ENCODE assay signal across 1 cellular context in the genomic region with DNA sequence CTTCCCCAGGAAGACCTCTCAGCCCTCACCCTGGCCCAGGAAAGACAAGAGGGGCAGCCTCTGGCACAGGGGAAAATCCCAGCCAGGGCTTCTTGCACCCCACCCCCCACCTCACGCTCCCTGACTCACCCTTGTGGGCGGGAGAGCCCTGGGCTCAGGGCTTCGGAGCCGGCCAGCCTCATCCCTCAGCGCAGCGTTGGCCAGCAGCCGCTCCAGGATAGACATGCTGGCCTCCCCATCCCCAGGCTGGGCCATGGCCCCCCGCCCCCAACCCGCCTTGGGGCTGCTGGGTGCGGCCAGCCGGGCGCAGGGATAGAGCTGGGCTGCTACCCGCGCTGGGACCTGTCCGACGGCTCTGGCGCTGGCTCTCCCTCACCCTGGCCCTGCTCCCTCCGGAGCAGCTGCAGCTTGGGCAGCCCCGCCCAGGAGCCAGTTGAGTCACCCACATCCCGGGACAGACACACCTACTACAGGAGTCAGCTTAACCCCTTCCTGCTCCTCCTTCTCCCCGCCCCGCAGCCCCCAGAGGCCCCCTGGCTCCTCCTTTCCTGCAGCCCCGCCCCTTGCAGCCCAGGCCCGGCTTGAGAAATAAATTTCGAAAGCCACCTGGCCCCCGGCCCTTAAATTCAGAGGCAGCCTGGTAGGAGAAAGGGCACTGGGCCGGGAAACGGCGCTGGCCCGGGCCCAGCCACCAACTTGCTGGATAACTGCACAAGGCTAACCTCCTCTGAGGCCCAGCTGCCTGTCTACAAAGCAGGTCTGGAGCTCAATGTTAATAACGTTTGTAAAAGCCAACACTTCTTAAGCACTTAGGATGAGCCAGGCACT.
TF ChIP-seq lines count a peak whose summit lies in the region.

No MANE protein-coding gene starts in this region.

TF ChIP-seq in HepG2, 621 proteins besides CTCF, POLR2A, EP300 and RAD21 (continued from another document and continues in another):
- TF ChIP-seq, protein P1, sequence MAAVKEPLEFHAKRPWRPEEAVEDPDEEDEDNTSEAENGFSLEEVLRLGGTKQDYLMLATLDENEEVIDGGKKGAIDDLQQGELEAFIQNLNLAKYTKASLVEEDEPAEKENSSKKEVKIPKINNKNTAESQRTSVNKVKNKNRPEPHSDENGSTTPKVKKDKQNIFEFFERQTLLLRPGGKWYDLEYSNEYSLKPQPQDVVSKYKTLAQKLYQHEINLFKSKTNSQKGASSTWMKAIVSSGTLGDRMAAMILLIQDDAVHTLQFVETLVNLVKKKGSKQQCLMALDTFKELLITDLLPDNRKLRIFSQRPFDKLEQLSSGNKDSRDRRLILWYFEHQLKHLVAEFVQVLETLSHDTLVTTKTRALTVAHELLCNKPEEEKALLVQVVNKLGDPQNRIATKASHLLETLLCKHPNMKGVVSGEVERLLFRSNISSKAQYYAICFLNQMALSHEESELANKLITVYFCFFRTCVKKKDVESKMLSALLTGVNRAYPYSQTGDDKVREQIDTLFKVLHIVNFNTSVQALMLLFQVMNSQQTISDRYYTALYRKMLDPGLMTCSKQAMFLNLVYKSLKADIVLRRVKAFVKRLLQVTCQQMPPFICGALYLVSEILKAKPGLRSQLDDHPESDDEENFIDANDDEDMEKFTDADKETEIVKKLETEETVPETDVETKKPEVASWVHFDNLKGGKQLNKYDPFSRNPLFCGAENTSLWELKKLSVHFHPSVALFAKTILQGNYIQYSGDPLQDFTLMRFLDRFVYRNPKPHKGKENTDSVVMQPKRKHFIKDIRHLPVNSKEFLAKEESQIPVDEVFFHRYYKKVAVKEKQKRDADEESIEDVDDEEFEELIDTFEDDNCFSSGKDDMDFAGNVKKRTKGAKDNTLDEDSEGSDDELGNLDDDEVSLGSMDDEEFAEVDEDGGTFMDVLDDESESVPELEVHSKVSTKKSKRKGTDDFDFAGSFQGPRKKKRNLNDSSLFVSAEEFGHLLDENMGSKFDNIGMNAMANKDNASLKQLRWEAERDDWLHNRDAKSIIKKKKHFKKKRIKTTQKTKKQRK (IDR thresholded peaks at IDR 0.05; ENCODE audit: low read length) = no peak
- TF ChIP-seq PCBP2 (optimal IDR thresholded peaks at IDR 0.05; ENCODE audit: low read depth, low read length, poor library complexity, severe bottlenecking) (no peak), ZNF644 (CRISPR knock-in tag; IDR thresholded peaks at IDR 0.05; ENCODE audit: low read depth) (no peak), PRMT3 (CRISPR knock-in tag; IDR thresholded peaks at IDR 0.05; ENCODE audit: borderline replicate concordance, low read depth) (no peak), SRSF1 (optimal IDR thresholded peaks at IDR 0.05; ENCODE audit: low read depth, low read length) (no peak), CBX2 (IDR thresholded peaks at IDR 0.05; ENCODE audit: low read depth, low read length) (no peak), CBX2 (CRISPR knock-in tag; IDR thresholded peaks at IDR 0.05; ENCODE audit: low read depth) (no peak), PRPF4 (IDR thresholded peaks at IDR 0.05; ENCODE audit: low read depth, low read length, poor library complexity, severe bottlenecking) (no peak), GABPA (IDR thresholded peaks at IDR 0.05; ENCODE audit: low read depth, low read length) (no peak), GABPA (CRISPR knock-in tag; IDR thresholded peaks at IDR 0.05; ENCODE audit: low read depth) (no peak), HNRNPUL1 (IDR thresholded peaks at IDR 0.05; ENCODE audit: low read depth, low read length) (no peak), ZNF326 (CRISPR knock-in tag; IDR thresholded peaks at IDR 0.05; ENCODE audit: borderline replicate concordance) (no peak), ZNF276 (CRISPR knock-in tag; IDR thresholded peaks at IDR 0.05; ENCODE audit: low read depth) (no peak), ELF4 (CRISPR knock-in tag; IDR thresholded peaks at IDR 0.05; ENCODE audit: borderline replicate concordance) (no peak), TAF1 (CRISPR knock-in tag; IDR thresholded peaks at IDR 0.05) (peak; percentile 39), HES4 (CRISPR knock-in tag; IDR thresholded peaks at IDR 0.05; ENCODE audit: borderline replicate concordance) (no peak), ZNF513 (CRISPR knock-in tag; conservative IDR thresholded peaks at IDR 0.05) (no peak), ARNT (IDR thresholded peaks at IDR 0.05) (no peak), HNF4A (CRISPR knock-in tag; IDR thresholded peaks at IDR 0.05) (no peak), ZFX (CRISPR knock-in tag; IDR thresholded peaks at IDR 0.05; ENCODE audit: low read depth) (0 out of 2 replicates have a peak, but pooled peaks have one; percentile 27), HINFP (CRISPR knock-in tag; IDR thresholded peaks at IDR 0.05; ENCODE audit: low read depth) (no peak), MXD4 (CRISPR knock-in tag; IDR thresholded peaks at IDR 0.05) (0 out of 2 replicates have a peak, but pooled peaks have one; percentile 21), ZNF609 (CRISPR knock-in tag; IDR thresholded peaks at IDR 0.05; ENCODE audit: borderline replicate concordance) (no peak), SAP130 (CRISPR knock-in tag; IDR thresholded peaks at IDR 0.05; ENCODE audit: low read depth) (peak; percentile 55), ZFY (CRISPR knock-in tag; IDR thresholded peaks at IDR 0.05) (no peak), ZNF772 (CRISPR knock-in tag; IDR thresholded peaks at IDR 0.05) (no peak), ZNF674 (CRISPR knock-in tag; IDR thresholded peaks at IDR 0.05; ENCODE audit: low read depth) (no peak), XBP1 (CRISPR knock-in tag; IDR thresholded peaks at IDR 0.05) (no peak), POLR2G (IDR thresholded peaks at IDR 0.05; ENCODE audit: low read depth, low read length) (peak; percentile 67), ZNF30 (CRISPR knock-in tag; IDR thresholded peaks at IDR 0.05) (no peak), ZNF570 (CRISPR knock-in tag; IDR thresholded peaks at IDR 0.05; ENCODE audit: borderline replicate concordance) (no peak), ZNF557 (CRISPR knock-in tag; IDR thresholded peaks at IDR 0.05) (no peak)
- TF ChIP-seq, protein P2, sequence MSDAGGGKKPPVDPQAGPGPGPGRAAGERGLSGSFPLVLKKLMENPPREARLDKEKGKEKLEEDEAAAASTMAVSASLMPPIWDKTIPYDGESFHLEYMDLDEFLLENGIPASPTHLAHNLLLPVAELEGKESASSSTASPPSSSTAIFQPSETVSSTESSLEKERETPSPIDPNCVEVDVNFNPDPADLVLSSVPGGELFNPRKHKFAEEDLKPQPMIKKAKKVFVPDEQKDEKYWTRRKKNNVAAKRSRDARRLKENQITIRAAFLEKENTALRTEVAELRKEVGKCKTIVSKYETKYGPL (CRISPR knock-in tag; IDR thresholded peaks at IDR 0.05) = no peak
- TF ChIP-seq, protein P3, sequence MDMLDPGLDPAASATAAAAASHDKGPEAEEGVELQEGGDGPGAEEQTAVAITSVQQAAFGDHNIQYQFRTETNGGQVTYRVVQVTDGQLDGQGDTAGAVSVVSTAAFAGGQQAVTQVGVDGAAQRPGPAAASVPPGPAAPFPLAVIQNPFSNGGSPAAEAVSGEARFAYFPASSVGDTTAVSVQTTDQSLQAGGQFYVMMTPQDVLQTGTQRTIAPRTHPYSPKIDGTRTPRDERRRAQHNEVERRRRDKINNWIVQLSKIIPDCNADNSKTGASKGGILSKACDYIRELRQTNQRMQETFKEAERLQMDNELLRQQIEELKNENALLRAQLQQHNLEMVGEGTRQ (IDR thresholded peaks at IDR 0.05; ENCODE audit: low read depth, low read length) = no peak
- TF ChIP-seq, protein P3 (CRISPR knock-in tag; IDR thresholded peaks at IDR 0.05; ENCODE audit: borderline replicate concordance) = no peak
- TF ChIP-seq, protein P4, sequence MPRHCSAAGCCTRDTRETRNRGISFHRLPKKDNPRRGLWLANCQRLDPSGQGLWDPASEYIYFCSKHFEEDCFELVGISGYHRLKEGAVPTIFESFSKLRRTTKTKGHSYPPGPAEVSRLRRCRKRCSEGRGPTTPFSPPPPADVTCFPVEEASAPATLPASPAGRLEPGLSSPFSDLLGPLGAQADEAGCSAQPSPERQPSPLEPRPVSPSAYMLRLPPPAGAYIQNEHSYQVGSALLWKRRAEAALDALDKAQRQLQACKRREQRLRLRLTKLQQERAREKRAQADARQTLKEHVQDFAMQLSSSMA (CRISPR knock-in tag; IDR thresholded peaks at IDR 0.05) = no peak
- TF ChIP-seq, protein P5, sequence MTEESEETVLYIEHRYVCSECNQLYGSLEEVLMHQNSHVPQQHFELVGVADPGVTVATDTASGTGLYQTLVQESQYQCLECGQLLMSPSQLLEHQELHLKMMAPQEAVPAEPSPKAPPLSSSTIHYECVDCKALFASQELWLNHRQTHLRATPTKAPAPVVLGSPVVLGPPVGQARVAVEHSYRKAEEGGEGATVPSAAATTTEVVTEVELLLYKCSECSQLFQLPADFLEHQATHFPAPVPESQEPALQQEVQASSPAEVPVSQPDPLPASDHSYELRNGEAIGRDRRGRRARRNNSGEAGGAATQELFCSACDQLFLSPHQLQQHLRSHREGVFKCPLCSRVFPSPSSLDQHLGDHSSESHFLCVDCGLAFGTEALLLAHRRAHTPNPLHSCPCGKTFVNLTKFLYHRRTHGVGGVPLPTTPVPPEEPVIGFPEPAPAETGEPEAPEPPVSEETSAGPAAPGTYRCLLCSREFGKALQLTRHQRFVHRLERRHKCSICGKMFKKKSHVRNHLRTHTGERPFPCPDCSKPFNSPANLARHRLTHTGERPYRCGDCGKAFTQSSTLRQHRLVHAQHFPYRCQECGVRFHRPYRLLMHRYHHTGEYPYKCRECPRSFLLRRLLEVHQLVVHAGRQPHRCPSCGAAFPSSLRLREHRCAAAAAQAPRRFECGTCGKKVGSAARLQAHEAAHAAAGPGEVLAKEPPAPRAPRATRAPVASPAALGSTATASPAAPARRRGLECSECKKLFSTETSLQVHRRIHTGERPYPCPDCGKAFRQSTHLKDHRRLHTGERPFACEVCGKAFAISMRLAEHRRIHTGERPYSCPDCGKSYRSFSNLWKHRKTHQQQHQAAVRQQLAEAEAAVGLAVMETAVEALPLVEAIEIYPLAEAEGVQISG (CRISPR knock-in tag; IDR thresholded peaks at IDR 0.05) = no peak; the same call in 1 of the 2 replicates
